ENCODE assay signal across 23 cellular contexts in genomic region chr7:90910136-90910535, GRCh38.
A peak's percentile ranks its signal among the peaks of the same experiment; 100 is the strongest.
DNase-seq lines count a peak whose midpoint lies in the region; ATAC-seq and TF ChIP-seq lines count a peak whose summit lies in the region.
"Had no signal": no experiment of that assay in that cellular context is flagged by ENCODE, and none has a peak within 500 bp of the region (broad histone marks: within the 10 kb centered on the region; RNA-seq: fewer than 3 reads in every experiment).

No MANE protein-coding gene starts in this region.

- no peak for TF ChIP-seq RAD21 in SK-N-SH (IDR thresholded peaks at IDR 0.05; ENCODE audit: low read length)

- no peak overlapping the region for H3K4me3 ChIP-seq in SK-N-SH (ENCODE audit: low read depth in 2 of 2, low read length in 1 of 2)
- H3K4me3 ChIP-seq in fibroblast of mammary gland (ENCODE audit: control insufficient read depth, low read depth, low read length) = no peak overlapping the region
- H3K4me3 ChIP-seq in testis = no peak overlapping the region
- H3K4me3 ChIP-seq: GM12878 had no signal

- H3K9me3 ChIP-seq in SK-N-SH = no peaks in the 10 kb centered on the region
- no peaks in the 10 kb centered on the region for H3K9me3 ChIP-seq in testis

- no peak for TF ChIP-seq POLR2A in testis (IDR thresholded peaks at IDR 0.05)

- no peak overlapping the region for H3K9ac ChIP-seq in SK-N-SH
- H3K9ac ChIP-seq: KMS-11 had no signal

- ATAC-seq in GM21390 (IDR thresholded peaks at IDR 0.05; ENCODE audit: unreplicated experiment) (no peak), GM18873 (IDR thresholded peaks at IDR 0.05; ENCODE audit: low FRiP score, unreplicated experiment) (no peak)
- ATAC-seq: GM12878, HepG2, Panc1 had no signal

- H3K4me1 ChIP-seq in SK-N-SH (ENCODE audit: control insufficient read depth in 1 of 2, insufficient read depth in 2 of 2, low read depth in 1 of 2, low read length in 1 of 2) (peaks cover 0 to 15% of the 10 kb centered on the region in 2 experiments; a peak in 2 of 4 replicates), testis (no peaks in the 10 kb centered on the region)

- H3K79me2 ChIP-seq in SK-N-SH (ENCODE audit: insufficient read depth) = 0 out of 2 replicates have a peak, but pooled peaks cover 5% of the 10 kb centered on the region

- no peaks in the 10 kb centered on the region for H4K20me1 ChIP-seq in SK-N-SH (ENCODE audit: insufficient read depth)

- H3K9me2 ChIP-seq in SK-N-SH = no peaks in the 10 kb centered on the region

- H3K27me3 ChIP-seq in SK-N-SH (ENCODE audit: insufficient read depth) (no peaks in the 10 kb centered on the region), testis (no peaks in the 10 kb centered on the region)

- peak overlapping the region; percentile 6; the same call in 1 of the 2 replicates for H3K4me2 ChIP-seq in SK-N-SH
- H3K4me2 ChIP-seq: KMS-11 had no signal

- peak in 1 of 2 experiments; percentile 84; a peak in 1 of 4 replicates for TF ChIP-seq EP300 in SK-N-SH (IDR thresholded peaks at IDR 0.05; ENCODE audit: borderline replicate concordance in 1 of 2, low read depth in 1 of 2, low read length in 1 of 2)

- H3K36me3 ChIP-seq in SK-N-SH (replicated peaks in 1 of 2; ENCODE audit: control insufficient read depth in 1 of 2, insufficient read depth in 2 of 2, low read length in 1 of 2) (peaks cover 0 to 4% of the 10 kb centered on the region in 2 experiments), testis (ENCODE audit: low read depth, missing control alignments) (no peaks in the 10 kb centered on the region)

- CTCF ChIA-PET in SK-N-SH (lab: Yijun Ruan, JAX) = no interaction called here

- no peak for TF ChIP-seq CTCF in SK-N-SH (IDR thresholded peaks at IDR 0.05)
- no peak for TF ChIP-seq CTCF in fibroblast of mammary gland (conservative IDR thresholded peaks at IDR 0.05; ENCODE audit: control insufficient read depth, insufficient read depth, low read depth, low read length)
- TF ChIP-seq CTCF in testis (IDR thresholded peaks at IDR 0.05) = no peak

- peak; percentile 2 for DNase-seq in A172 (ENCODE audit: low spot score)
- peak; percentile 4 for DNase-seq in HPDE6-E6E7 (ENCODE audit: extremely low spot score)
- DNase-seq in SK-N-SH = no peak
- peak; percentile 35 for DNase-seq in fibroblast of mammary gland (ENCODE audit: low read depth)
- DNase-seq in NCI-H1694 (lab: John Stamatoyannopoulos, UW) = no peak
- no peak for DNase-seq in testis
- DNase-seq: 8988T; Calu3; CD4-positive, alpha-beta memory T cell; HFFc6; MM.1S; NCI-H1092 treated with DMSO at 0.1 percent for 48 hours; NCI-H187 treated with DMSO at 0.1 percent for 48 hours; NCI-H2171; NCI-H446; NCI-H774; SHP77 had no signal

- 30% methylated on average over 4 of the region's 4 CpGs for WGBS in SK-N-SH (ENCODE audit: low lambda C conversion rate)
- WGBS in testis, 2 donors = 90 to 95% methylated on average over 4 of the region's 4 CpGs

- intact Hi-C loops in testis (cut with DNase I; ENCODE audit: low total_unique reads) = no loop called here

- H3K27ac ChIP-seq in SK-N-SH (ENCODE audit: low read depth in 2 of 2, low read length in 1 of 2) (peak overlapping the region in 1 of 2 experiments; percentile 58; a peak in 2 of 4 replicates), testis (no peak overlapping the region)
- H3K27ac ChIP-seq: KMS-11 had no signal

- peaks cover 25% of the 10 kb centered on the region for H3F3A ChIP-seq in SK-N-SH (replicated peaks; ENCODE audit: insufficient read depth)

- H2AFZ ChIP-seq in SK-N-SH (ENCODE audit: low read depth) = no peak overlapping the region

- POLR2A ChIA-PET in SK-N-SH (lab: Yijun Ruan, JAX) = no interaction called here

TF ChIP-seq in SK-N-SH, 30 proteins besides CTCF, POLR2A, EP300 and RAD21 (continues in another document):
- TF ChIP-seq GABPA (IDR thresholded peaks at IDR 0.05; ENCODE audit: low read depth) = no peak
- peak; percentile 78 for TF ChIP-seq TCF12 (IDR thresholded peaks at IDR 0.05)
- TF ChIP-seq IRF3 (IDR thresholded peaks at IDR 0.05; ENCODE audit: low read depth, low read length) = no peak
- no peak for TF ChIP-seq SMC3 (IDR thresholded peaks at IDR 0.05; ENCODE audit: low read depth, low read length)
- TF ChIP-seq RCOR1 (IDR thresholded peaks at IDR 0.05; ENCODE audit: low read length) = no peak
- TF ChIP-seq TEAD4 (IDR thresholded peaks at IDR 0.05; ENCODE audit: borderline replicate concordance, insufficient read depth) = 0 out of 2 replicates have a peak, but pooled peaks have one; percentile 59
- peak; percentile 95 for TF ChIP-seq JUND (IDR thresholded peaks at IDR 0.05)
- no peak for TF ChIP-seq REST (IDR thresholded peaks at IDR 0.05; ENCODE audit: low read depth, low read length)
- TF ChIP-seq NFIC (IDR thresholded peaks at IDR 0.05; ENCODE audit: borderline replicate concordance) = peak; percentile 51; the same call in 1 of the 2 replicates
- TF ChIP-seq GATA2 (CRISPR knock-in tag; IDR thresholded peaks at IDR 0.05) = no peak
- no peak for TF ChIP-seq RFX5 (IDR thresholded peaks at IDR 0.05; ENCODE audit: low read length)
- TF ChIP-seq FOSL2 (IDR thresholded peaks at IDR 0.05; ENCODE audit: borderline replicate concordance, low read depth) = peak; percentile 96
- no peak for TF ChIP-seq USF2 (IDR thresholded peaks at IDR 0.05; ENCODE audit: borderline replicate concordance, low read depth, low read length)
- no peak; the same call in 1 of the 2 replicates for TF ChIP-seq POLR2AphosphoS5 (IDR thresholded peaks at IDR 0.05; ENCODE audit: low read depth, low read length)
- TF ChIP-seq MEF2A (IDR thresholded peaks at IDR 0.05; ENCODE audit: borderline replicate concordance, low read depth) = no peak
- no peak for TF ChIP-seq ZBTB33 (IDR thresholded peaks at IDR 0.05; ENCODE audit: borderline replicate concordance, low read depth)
- no peak for TF ChIP-seq ELF1 (IDR thresholded peaks at IDR 0.05)
- no peak for TF ChIP-seq SIN3A (IDR thresholded peaks at IDR 0.05; ENCODE audit: borderline replicate concordance, low read depth, low read length)
- TF ChIP-seq CHD2 (IDR thresholded peaks at IDR 0.05; ENCODE audit: low read length, partially characterized antibody) = no peak
- peak; percentile 80; the same call in 1 of the 2 replicates for TF ChIP-seq FOXM1 (IDR thresholded peaks at IDR 0.05; ENCODE audit: low read depth)
- no peak for TF ChIP-seq TAF1 (IDR thresholded peaks at IDR 0.05; ENCODE audit: borderline replicate concordance, low read depth, low read length)

Comparison
In these comparisons a context has a peak if more than half of its experiments do, and no peak if none do; other contexts are left out.
1. DNase-seq: peak in A172 (single experiment), HPDE6-E6E7 (single experiment) and fibroblast of mammary gland (single experiment); none in SK-N-SH (single experiment), NCI-H1694 (single experiment) and testis (single experiment).